Comparison of ENCODE assay signal across 23 cellular contexts in the genomic region with DNA sequence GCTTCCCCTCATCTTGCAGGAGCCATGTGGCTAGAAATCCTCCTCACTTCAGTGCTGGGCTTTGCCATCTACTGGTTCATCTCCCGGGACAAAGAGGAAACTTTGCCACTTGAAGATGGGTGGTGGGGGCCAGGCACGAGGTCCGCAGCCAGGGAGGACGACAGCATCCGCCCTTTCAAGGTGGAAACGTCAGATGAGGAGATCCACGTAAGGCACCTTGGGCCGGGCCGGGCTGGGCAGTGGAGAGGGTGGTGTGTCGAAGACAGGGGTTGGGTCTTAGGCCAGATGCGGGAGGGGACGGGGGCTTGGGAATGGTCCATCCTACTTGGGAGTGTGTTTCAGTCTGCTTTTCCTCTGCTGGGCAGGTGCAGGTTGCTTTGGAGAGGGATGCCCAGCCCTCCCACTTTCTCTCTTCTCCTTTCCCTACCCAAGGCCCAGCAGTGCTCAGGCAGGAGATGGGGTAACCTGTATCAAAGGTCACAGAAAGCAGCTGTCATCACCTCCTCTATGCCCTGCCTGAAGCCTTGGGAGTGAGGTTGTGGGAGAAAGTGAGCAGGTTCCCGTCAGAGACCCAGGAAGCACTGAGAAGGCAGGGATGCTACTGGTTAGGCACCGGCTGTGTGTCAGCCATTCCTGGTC.
"Had no signal": no experiment of that assay in that cellular context is flagged by ENCODE, and none has a peak within 500 bp of the region (broad histone marks: within the 10 kb centered on the region; RNA-seq: fewer than 3 reads in every experiment).

No MANE protein-coding gene starts in this region.

- H3K36me3 Mint-ChIP-seq: activated naive CD4-positive, alpha-beta T cell treated with anti-CD3 and anti-CD28 coated beads, Interleukin-2, amount 50 U/mL, for 72 hours; immature natural killer cell had no signal

- DNase-seq: activated CD4-positive, alpha-beta T cell treated with anti-CD3 and anti-CD28 coated beads for 4 hours; activated CD4-positive, alpha-beta T cell treated with anti-CD3 and anti-CD28 coated beads, Interleukin-2, amount 50 U/mL, for 4 hours; activated naive CD4-positive, alpha-beta T cell; activated T-cell treated with anti-CD3 and anti-CD28 coated beads for 4 hours; activated T-cell treated with anti-CD3 and anti-CD28 coated beads, Interleukin-2, amount 50 U/mL, for 72 hours; anterior cingulate cortex; cerebellar nuclear complex; effector memory CD4-positive, alpha-beta T cell; head of caudate nucleus; hypothalamus; immature natural killer cell; kidney; mesendoderm; stimulated activated CD4-positive, alpha-beta T cell treated with anti-CD3 and anti-CD28 coated beads, Interleukin-2, amount 100 ng/mL, for 48 hours; stimulated activated naive CD8-positive, alpha-beta T cell treated with anti-CD3 and anti-CD28 coated beads, Interleukin-15, Interleukin-2, amounts not matched to agents 100 U/mL and 50 U/mL, for 24 hours; T-helper 9 cell; testis; transverse colon had no signal

- ATAC-seq: activated naive CD4-positive, alpha-beta T cell treated with anti-CD3 and anti-CD28 coated beads, Interleukin-2, amount 50 U/mL, for 72 hours; activated T-cell treated with anti-CD3 and anti-CD28 coated beads, Interleukin-2, amount 50 U/mL, for 72 hours; gastroesophageal sphincter; left colon; stimulated activated naive CD8-positive, alpha-beta T cell treated with anti-CD3 and anti-CD28 coated beads, Interleukin-15, Interleukin-2, amounts not matched to agents 100 U/mL and 50 U/mL, for 24 hours had no signal

- H3K9me3 Mint-ChIP-seq: activated naive CD4-positive, alpha-beta T cell treated with anti-CD3 and anti-CD28 coated beads, Interleukin-2, amount 50 U/mL, for 72 hours; activated T-cell treated with anti-CD3 and anti-CD28 coated beads, Interleukin-2, amount 50 U/mL, for 72 hours; brain; immature natural killer cell; nephron had no signal

- H3K27me3 Mint-ChIP-seq: brain had no signal

- H3K4me3 Mint-ChIP-seq: activated T-cell treated with anti-CD3 and anti-CD28 coated beads, Interleukin-2, amount 50 U/mL, for 72 hours; brain; immature natural killer cell; nephron had no signal

- H3K4me1 Mint-ChIP-seq: immature natural killer cell had no signal

- H3K27ac Mint-ChIP-seq: activated naive CD4-positive, alpha-beta T cell treated with anti-CD3 and anti-CD28 coated beads, Interleukin-2, amount 50 U/mL, for 72 hours; activated T-cell treated with anti-CD3 and anti-CD28 coated beads, Interleukin-2, amount 50 U/mL, for 72 hours; brain; immature natural killer cell; nephron had no signal
